22 cellular contexts compared by ENCODE assay signal in genomic region chr22:22704156-22704946, GRCh38. TPM values are rescaled to one million over a fixed set of nuclear protein-coding genes. Genes with fewer than 3 reads are reported as not detected.
DNase-seq lines count a peak whose midpoint lies in the region; ATAC-seq and TF ChIP-seq lines count a peak whose summit lies in the region.
"Had no signal": no experiment of that assay in that cellular context is flagged by ENCODE, and none has a peak within 500 bp of the region (broad histone marks: within the 10 kb centered on the region; RNA-seq: fewer than 3 reads in every experiment).

No MANE protein-coding gene starts in this region.

- peak; percentile 17 for DNase-seq in cardiac septum (ENCODE audit: low spot score)
- DNase-seq in Right ventricle myocardium superior: no peak
- DNase-seq in activated CD8-positive, alpha-beta memory T cell treated with anti-CD3 and anti-CD28 coated beads, Interleukin-2, amount 10 ng/mL, durations not matched to agents 7 days and 5 days: peak; percentile 3
- DNase-seq in left lobe of liver (ENCODE audit: low spot score): peak; percentile 29
- peak; percentile 72 to 85 for DNase-seq in vagina (ENCODE audit: extremely low spot score in 2 of 2)
- no peak for DNase-seq in upper lobe of left lung
- DNase-seq in stimulated activated CD4-positive, alpha-beta T cell treated with anti-CD3 and anti-CD28 coated beads, Interleukin-4, amount 100 ng/mL, for 1 hour: no peak
- DNase-seq: AML-193; CD4-positive, alpha-beta memory T cell; DND-41; GF-D8; GOT3; Kasumi-1; NCI-H1417; NCI-H2029; NCI-H524; OCI-M1 had no signal

- H3K27me3 ChIP-seq in vagina: no peaks in the 10 kb centered on the region
- no peaks in the 10 kb centered on the region for H3K27me3 ChIP-seq in upper lobe of left lung
- H3K27me3 ChIP-seq: SJSA1 had no signal

- intact Hi-C loops in cardiac septum (cut with DNase I) (loop anchor here (10.0 kb wide), 1 partner anchor 60 kb away; no protein-coding TSS in a partner anchor), Right ventricle myocardium superior (cut with DNase I) (no loop called here), vagina (cut with DNase I) (no loop called here)

- no peak for TF ChIP-seq POLR2A in vagina (IDR thresholded peaks at IDR 0.05)
- TF ChIP-seq POLR2A in upper lobe of left lung (IDR thresholded peaks at IDR 0.05): no peak

- H3K4me1 Mint-ChIP-seq in activated CD8-positive, alpha-beta memory T cell treated with anti-CD3 and anti-CD28 coated beads, Interleukin-2, amount 10 ng/mL, durations not matched to agents 7 days and 5 days: no peaks in the 10 kb centered on the region
- H3K4me1 Mint-ChIP-seq: CD4-positive, alpha-beta memory T cell had no signal

- H3K4me3 ChIP-seq in vagina (no peak overlapping the region), upper lobe of left lung (no peak overlapping the region)
- H3K4me3 ChIP-seq: SJSA1 had no signal

- H3K4me1 ChIP-seq in vagina (no peaks in the 10 kb centered on the region), upper lobe of left lung (no peaks in the 10 kb centered on the region)
- H3K4me1 ChIP-seq: SJSA1 had no signal

- no peak for TF ChIP-seq CTCF in vagina (IDR thresholded peaks at IDR 0.05)
- no peak for TF ChIP-seq CTCF in upper lobe of left lung (IDR thresholded peaks at IDR 0.05)

- H3K36me3 Mint-ChIP-seq in activated CD8-positive, alpha-beta memory T cell treated with anti-CD3 and anti-CD28 coated beads, Interleukin-2, amount 10 ng/mL, durations not matched to agents 7 days and 5 days: no peaks in the 10 kb centered on the region
- H3K36me3 Mint-ChIP-seq: CD4-positive, alpha-beta memory T cell had no signal

- no peak overlapping the region for H3K27ac Mint-ChIP-seq in activated CD8-positive, alpha-beta memory T cell treated with anti-CD3 and anti-CD28 coated beads, Interleukin-2, amount 10 ng/mL, durations not matched to agents 7 days and 5 days
- H3K27ac Mint-ChIP-seq: HFFc6 had no signal

- no peak for ATAC-seq in Right ventricle myocardium superior (ENCODE audit: poor library complexity)
- no peak for ATAC-seq in activated CD8-positive, alpha-beta memory T cell treated with anti-CD3 and anti-CD28 coated beads, Interleukin-2, amount 10 ng/mL, durations not matched to agents 7 days and 5 days
- no peak for ATAC-seq in left lobe of liver
- no peak for ATAC-seq in GM21723 (IDR thresholded peaks at IDR 0.05; ENCODE audit: unreplicated experiment)
- no peak for ATAC-seq in upper lobe of left lung (ENCODE audit: low FRiP score in 2 of 2)

- CTCF ChIA-PET in activated CD8-positive, alpha-beta memory T cell treated with anti-CD3 and anti-CD28 coated beads, Interleukin-2, amount 10 ng/mL, durations not matched to agents 7 days and 5 days (lab: Charles Lee): interaction anchor here (1.0 to 1.7 kb wide), 4 partner anchors 11 to 24 kb away, joined by 3 read pairs; no protein-coding TSS in a partner anchor

- H3K4me3 Mint-ChIP-seq in activated CD8-positive, alpha-beta memory T cell treated with anti-CD3 and anti-CD28 coated beads, Interleukin-2, amount 10 ng/mL, durations not matched to agents 7 days and 5 days: no peak overlapping the region
- H3K4me3 Mint-ChIP-seq: CD4-positive, alpha-beta memory T cell; HFFc6 had no signal

- no peak for TF ChIP-seq EP300 in upper lobe of left lung (IDR thresholded peaks at IDR 0.05)

- WGBS in upper lobe of left lung, 2 donors: 86 to 90% methylated on average over 8 to 9 of the region's 9 CpGs

- no peaks in the 10 kb centered on the region for H3K36me3 ChIP-seq in vagina
- no peaks in the 10 kb centered on the region for H3K36me3 ChIP-seq in upper lobe of left lung
- H3K36me3 ChIP-seq: SJSA1 had no signal

- no peaks in the 10 kb centered on the region for H3K9me3 ChIP-seq in vagina
- H3K9me3 ChIP-seq in upper lobe of left lung: no peaks in the 10 kb centered on the region
- H3K9me3 ChIP-seq: SJSA1 had no signal

- H3K27ac ChIP-seq in vagina (no peak overlapping the region), upper lobe of left lung (no peak overlapping the region)
- H3K27ac ChIP-seq: RWPE1, SJSA1 had no signal

- H3K9me3 Mint-ChIP-seq in activated CD8-positive, alpha-beta memory T cell treated with anti-CD3 and anti-CD28 coated beads, Interleukin-2, amount 10 ng/mL, durations not matched to agents 7 days and 5 days (ENCODE audit: low read depth): no peaks in the 10 kb centered on the region
- H3K9me3 Mint-ChIP-seq: CD4-positive, alpha-beta memory T cell; HFFc6 had no signal

- H3K27me3 Mint-ChIP-seq in activated CD8-positive, alpha-beta memory T cell treated with anti-CD3 and anti-CD28 coated beads, Interleukin-2, amount 10 ng/mL, durations not matched to agents 7 days and 5 days: peaks cover 4% of the 10 kb centered on the region

RNA-seq across cellular contexts. Expression of gene GGTLC2, which starts 59.9 kb away (rescaled TPM):
- total RNA-seq in cardiac septum: not detected
- total RNA-seq in Right ventricle myocardium superior: not detected
- total RNA-seq in activated CD8-positive, alpha-beta memory T cell treated with anti-CD3 and anti-CD28 coated beads, Interleukin-2, amount 10 ng/mL, durations not matched to agents 7 days and 5 days: not detected
- not detected for total RNA-seq in left lobe of liver
- total RNA-seq in vagina: not detected
- total RNA-seq in upper lobe of left lung: 1 to 10 TPM in 3 of 6 donors, under 1 TPM in 1, not detected in 2; 0.89 to 5.3 (median 4.3) TPM
- total RNA-seq: A673; CD4-positive, alpha-beta memory T cell; HFFc6; SJSA1 had no signal

Comparison
In these comparisons a context has a peak if more than half of its experiments do, and no peak if none do; other contexts are left out.
1. DNase-seq: peak in cardiac septum (single experiment), activated CD8-positive, alpha-beta memory T cell treated with anti-CD3 and anti-CD28 coated beads, Interleukin-2, amount 10 ng/mL, durations not matched to agents 7 days and 5 days (single experiment), left lobe of liver (single experiment) and vagina (2 of 2); none in Right ventricle myocardium superior (single experiment), upper lobe of left lung (0 of 2) and stimulated activated CD4-positive, alpha-beta T cell treated with anti-CD3 and anti-CD28 coated beads, Interleukin-4, amount 100 ng/mL, for 1 hour (single experiment).